ENCODE assay signal across 11 cellular contexts in the genomic region with DNA sequence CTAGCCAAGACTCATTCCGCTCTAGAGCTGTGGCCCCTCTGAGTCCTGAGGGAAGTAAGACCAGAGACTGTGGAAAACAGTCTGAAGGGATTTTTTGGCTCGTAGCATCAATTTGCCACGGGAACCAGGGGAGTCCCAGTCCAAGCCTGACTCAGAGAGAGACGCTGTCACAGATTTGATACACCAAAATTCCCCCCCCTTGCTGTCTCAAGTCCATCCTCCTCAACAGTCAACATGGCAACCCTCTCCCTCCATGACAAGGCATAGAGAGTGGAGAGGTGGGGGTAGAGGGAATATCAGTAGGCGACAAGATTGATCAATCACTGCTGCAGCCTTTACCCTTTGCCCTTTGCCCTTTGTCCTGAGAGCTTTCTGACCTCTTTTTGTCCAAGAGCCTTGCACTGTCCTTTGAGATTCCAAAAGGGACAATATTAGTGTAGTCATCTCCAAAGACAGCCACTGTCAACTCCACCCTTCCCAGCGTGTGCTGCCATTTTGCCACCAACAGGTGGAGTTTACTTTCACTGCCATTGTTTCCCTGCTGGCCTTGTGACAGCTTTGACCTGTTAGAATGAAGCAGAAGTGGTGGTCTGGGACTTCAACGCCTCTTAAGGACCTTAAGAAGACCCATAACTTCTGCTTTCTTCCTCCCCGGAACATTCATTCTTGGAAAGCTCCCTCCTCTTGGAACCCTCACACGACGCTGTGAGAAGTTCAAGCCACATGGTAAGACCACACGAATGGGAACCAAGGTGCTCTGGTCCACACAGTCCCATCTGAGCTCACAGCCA. TPM values are rescaled to one million over a fixed set of nuclear protein-coding genes. Genes with fewer than 3 reads are reported as not detected.
DNase-seq lines count a peak whose midpoint lies in the region; ATAC-seq and TF ChIP-seq lines count a peak whose summit lies in the region.
"Had no signal": no experiment of that assay in that cellular context is flagged by ENCODE, and none has a peak within 500 bp of the region (broad histone marks: within the 10 kb centered on the region; RNA-seq: fewer than 3 reads in every experiment).

No MANE protein-coding gene starts in this region.

- H3K4me3 ChIP-seq in GM23338 (no peak overlapping the region), prostate gland (no peak overlapping the region)
- H3K4me3 ChIP-seq in naive thymus-derived CD4-positive, alpha-beta T cell (ENCODE audit: low read length), result no peak overlapping the region
- H3K4me3 ChIP-seq: pancreas had no signal

- TF ChIP-seq CTCF in GM23338 (conservative IDR thresholded peaks at IDR 0.05; ENCODE audit: low read depth in 2 of 2), result peak; percentile 43 to 59
- TF ChIP-seq CTCF in prostate gland (IDR thresholded peaks at IDR 0.05), result no peak

- no peak overlapping the region for H3K4me2 ChIP-seq in GM23338

- no peak overlapping the region for H3K27ac Mint-ChIP-seq in GM23338
- peak overlapping the region; percentile 58 for H3K27ac Mint-ChIP-seq in activated T-helper 17 cell treated with anti-CD3 and anti-CD28 coated beads, Interleukin-2, amount 50 U/mL, for 72 hours
- no peak overlapping the region for H3K27ac Mint-ChIP-seq in naive thymus-derived CD4-positive, alpha-beta T cell

- TF ChIP-seq POLR2A in prostate gland (IDR thresholded peaks at IDR 0.05), result no peak

- peaks cover 29% of the 10 kb centered on the region for H3K4me1 Mint-ChIP-seq in GM23338
- peaks cover 5% of the 10 kb centered on the region for H3K4me1 Mint-ChIP-seq in activated T-helper 17 cell treated with anti-CD3 and anti-CD28 coated beads, Interleukin-2, amount 50 U/mL, for 72 hours
- H3K4me1 Mint-ChIP-seq in naive thymus-derived CD4-positive, alpha-beta T cell, result peaks cover 9 to 17% (median 11%) of the 10 kb centered on the region in 7 donors

- peaks cover 13% of the 10 kb centered on the region for H3K4me1 ChIP-seq in GM23338 (ENCODE audit: insufficient read depth)
- H3K4me1 ChIP-seq in naive thymus-derived CD4-positive, alpha-beta T cell (ENCODE audit: control insufficient read depth in 2 of 2, insufficient read depth in 2 of 2, low read length in 2 of 2), result no peaks in the 10 kb centered on the region
- no peaks in the 10 kb centered on the region for H3K4me1 ChIP-seq in prostate gland (replicated peaks)

- H3K27me3 ChIP-seq in GM23338 (ENCODE audit: insufficient read depth), result peaks cover 6% of the 10 kb centered on the region
- no peaks in the 10 kb centered on the region for H3K27me3 ChIP-seq in naive thymus-derived CD4-positive, alpha-beta T cell (ENCODE audit: control insufficient read depth in 2 of 2, insufficient read depth in 2 of 2, low read length in 2 of 2)
- H3K27me3 ChIP-seq in prostate gland (replicated peaks; ENCODE audit: insufficient read depth), result no peaks in the 10 kb centered on the region
- H3K27me3 ChIP-seq: pancreas had no signal

- 90% methylated on average over 11 of the region's 11 CpGs for WGBS in prostate gland

- H3K36me3 Mint-ChIP-seq in GM23338 (ENCODE audit: low read depth), result peaks cover 12% of the 10 kb centered on the region; the same call in 1 of the 3 replicates
- H3K36me3 Mint-ChIP-seq in activated T-helper 17 cell treated with anti-CD3 and anti-CD28 coated beads, Interleukin-2, amount 50 U/mL, for 72 hours (ENCODE audit: low read depth), result no peaks in the 10 kb centered on the region
- peaks cover 0 to 35% (median 4%) of the 10 kb centered on the region in 5 donors for H3K36me3 Mint-ChIP-seq in naive thymus-derived CD4-positive, alpha-beta T cell

- POLR2A ChIA-PET in naive thymus-derived CD4-positive, alpha-beta T cell (lab: Charles Lee), result interaction anchor here (0.6 kb wide), 1 partner anchor 169 kb away, joined by 4 read pairs; no protein-coding TSS in a partner anchor

- peaks cover 3% of the 10 kb centered on the region; the same call in 1 of the 2 replicates for H3K79me2 ChIP-seq in GM23338 (replicated peaks; ENCODE audit: insufficient read depth)

- intact Hi-C loops in naive thymus-derived CD4-positive, alpha-beta T cell (cut with micrococcal nuclease), result no loop called here
- intact Hi-C loops in prostate gland (cut with DNase I), result no loop called here

- H3K9me3 ChIP-seq in naive thymus-derived CD4-positive, alpha-beta T cell (ENCODE audit: control insufficient read depth in 2 of 3, low read length in 3 of 3), result no peaks in the 10 kb centered on the region
- no peaks in the 10 kb centered on the region for H3K9me3 ChIP-seq in prostate gland
- H3K9me3 ChIP-seq: pancreas had no signal

- no peak overlapping the region for H3K4me3 Mint-ChIP-seq in GM23338
- no peak overlapping the region for H3K4me3 Mint-ChIP-seq in activated T-helper 17 cell treated with anti-CD3 and anti-CD28 coated beads, Interleukin-2, amount 50 U/mL, for 72 hours
- H3K4me3 Mint-ChIP-seq in naive thymus-derived CD4-positive, alpha-beta T cell, result no peak overlapping the region

- peak; percentile 23 for DNase-seq in DMS53 (lab: John Stamatoyannopoulos, UW)
- no peak for DNase-seq in DMS53 treated with DMSO at 0.1 percent for 48 hours (lab: John Stamatoyannopoulos, UW; ENCODE audit: unreplicated experiment)
- DNase-seq in GM23338 (ENCODE audit: low spot score), result peak; percentile 48
- DNase-seq in naive thymus-derived CD4-positive, alpha-beta T cell, result no peak
- DNase-seq in prostate gland (ENCODE audit: low spot score), result no peak
- DNase-seq in NCI-H1105 (lab: John Stamatoyannopoulos, UW), result no peak
- no peak for DNase-seq in activated CD4-positive, alpha-beta T cell treated with anti-CD3 and anti-CD28 coated beads for 48 hours
- DNase-seq: central memory CD4-positive, alpha-beta T cell; NCI-H1930; pancreas had no signal

- H3K9me3 Mint-ChIP-seq in GM23338, result no peaks in the 10 kb centered on the region
- H3K9me3 Mint-ChIP-seq in activated T-helper 17 cell treated with anti-CD3 and anti-CD28 coated beads, Interleukin-2, amount 50 U/mL, for 72 hours, result no peaks in the 10 kb centered on the region
- H3K9me3 Mint-ChIP-seq in naive thymus-derived CD4-positive, alpha-beta T cell, result no peaks in the 10 kb centered on the region

- CTCF ChIA-PET in naive thymus-derived CD4-positive, alpha-beta T cell (lab: Charles Lee), result interaction anchor here (1.0 to 1.4 kb wide), 2 partner anchors 20 to 21 kb away, joined by 3 read pairs; no protein-coding TSS in a partner anchor

- 0 out of 2 replicates have a peak, but pooled peaks cover 3% of the 10 kb centered on the region for H4K20me1 ChIP-seq in GM23338 (replicated peaks; ENCODE audit: insufficient read depth)

- H3K36me3 ChIP-seq in GM23338 (ENCODE audit: insufficient read depth) (no peaks in the 10 kb centered on the region), prostate gland (no peaks in the 10 kb centered on the region)
- H3K36me3 ChIP-seq in naive thymus-derived CD4-positive, alpha-beta T cell (ENCODE audit: control insufficient read depth in 2 of 3, insufficient read depth in 3 of 3, low read length in 3 of 3), result peaks cover 0 to 23% (median 4%) of the 10 kb centered on the region in 3 experiments
- H3K36me3 ChIP-seq: pancreas had no signal

- peak; percentile 21; the same call in 1 of the 3 replicates for ATAC-seq in GM23338
- ATAC-seq in activated T-helper 17 cell treated with anti-CD3 and anti-CD28 coated beads, Interleukin-2, amount 50 U/mL, for 72 hours (replicated peaks), result no peak
- peak; percentile 51 for ATAC-seq in naive thymus-derived CD4-positive, alpha-beta T cell

- no peak overlapping the region for H2AFZ ChIP-seq in GM23338

- peaks cover 14% of the 10 kb centered on the region for H3K27me3 Mint-ChIP-seq in GM23338 (ENCODE audit: insufficient read depth, low read depth, poor library complexity)
- H3K27me3 Mint-ChIP-seq in activated T-helper 17 cell treated with anti-CD3 and anti-CD28 coated beads, Interleukin-2, amount 50 U/mL, for 72 hours, result peaks cover 8% of the 10 kb centered on the region
- H3K27me3 Mint-ChIP-seq in naive thymus-derived CD4-positive, alpha-beta T cell, result peaks cover 0 to 12% (median 0%) of the 10 kb centered on the region in 5 donors

- 0 out of 2 replicates have a peak, but pooled peaks cover 3% of the 10 kb centered on the region for H3F3A ChIP-seq in GM23338 (replicated peaks; ENCODE audit: low read depth)

- no peaks in the 10 kb centered on the region for H3K9me2 ChIP-seq in GM23338 (ENCODE audit: insufficient read depth)

- H3K27ac ChIP-seq in GM23338 (ENCODE audit: low read depth) (no peak overlapping the region), prostate gland (no peak overlapping the region)
- H3K27ac ChIP-seq in naive thymus-derived CD4-positive, alpha-beta T cell (ENCODE audit: low read depth, low read length), result no peak overlapping the region
- H3K27ac ChIP-seq: pancreas had no signal

RNA-seq across cellular contexts. Expression of a gene that starts 7.3 kb away (rescaled TPM):
- 15.8 and 18.9 TPM in 2 replicates for total RNA-seq in GM23338 (2014; rRNA removed; shearing (Covaris generic))
- polyA plus RNA-seq in GM23338 (2016; fragmentation: Nextera tagmentation; extraction: Ambion mirVana), result 14.2 and 16.7 TPM in 2 replicates
- total RNA-seq in activated T-helper 17 cell treated with anti-CD3 and anti-CD28 coated beads, Interleukin-2, amount 50 U/mL, for 72 hours, result 1 to 10 TPM; 1.0 to 1.3 TPM
- 100 to 1,000 TPM in 1 of 5 experiments, 10 to 100 TPM in 3, 1 to 10 TPM in 1; 2.9 to 101 (median 10.8) TPM for total RNA-seq in naive thymus-derived CD4-positive, alpha-beta T cell
- 1 to 10 TPM in 1 of 2 donors, under 1 TPM in 1; 0.85 to 2.6 TPM for polyA plus RNA-seq in naive thymus-derived CD4-positive, alpha-beta T cell
- 10 to 100 TPM in 1 of 2 donors, 1 to 10 TPM in 1; 3.3 to 19.4 TPM for total RNA-seq in prostate gland

RNA-seq across cellular contexts. Expression of a gene that starts 20.4 kb away (rescaled TPM):
- total RNA-seq in GM23338 (2014; rRNA removed; shearing (Covaris generic)), result 51.9 and 96.6 TPM in 2 replicates
- 36.2 and 38.5 TPM in 2 replicates for polyA plus RNA-seq in GM23338 (2016; fragmentation: Nextera tagmentation; extraction: Ambion mirVana)
- total RNA-seq in activated T-helper 17 cell treated with anti-CD3 and anti-CD28 coated beads, Interleukin-2, amount 50 U/mL, for 72 hours, result under 1 TPM in 1 of 2 donors, not detected in 1; 0.29 TPM
- total RNA-seq in naive thymus-derived CD4-positive, alpha-beta T cell, result under 1 TPM in 2 of 5 experiments, not detected in 3; 0.57 to 0.58 TPM
- polyA plus RNA-seq in naive thymus-derived CD4-positive, alpha-beta T cell, result not detected
- total RNA-seq in prostate gland, result 10 to 100 TPM; 18.7 to 44.5 TPM

RNA-seq across cellular contexts. Expression of a gene that starts 26.8 kb away (rescaled TPM):
- total RNA-seq in GM23338 (2014; rRNA removed; shearing (Covaris generic)), result 0.49 and 1.9 TPM in 2 replicates
- polyA plus RNA-seq in GM23338 (2016; fragmentation: Nextera tagmentation; extraction: Ambion mirVana), result not detected in 2 replicates
- total RNA-seq in activated T-helper 17 cell treated with anti-CD3 and anti-CD28 coated beads, Interleukin-2, amount 50 U/mL, for 72 hours, result 100 to 1,000 TPM; 254 to 438 TPM
- total RNA-seq in naive thymus-derived CD4-positive, alpha-beta T cell, result 100 to 1,000 TPM; 361 to 653 (median 430) TPM
- 100 to 1,000 TPM; 195 to 303 TPM for polyA plus RNA-seq in naive thymus-derived CD4-positive, alpha-beta T cell
- total RNA-seq in prostate gland, result 1 to 10 TPM in 1 of 2 donors, under 1 TPM in 1; 0.51 to 1.2 TPM

RNA-seq across cellular contexts. Expression of a gene that starts 30.7 kb away (rescaled TPM):
- 12.1 and 17.7 TPM in 2 replicates for total RNA-seq in GM23338 (2014; rRNA removed; shearing (Covaris generic))
- polyA plus RNA-seq in GM23338 (2016; fragmentation: Nextera tagmentation; extraction: Ambion mirVana), result 17.4 TPM in 2 replicates
- total RNA-seq in activated T-helper 17 cell treated with anti-CD3 and anti-CD28 coated beads, Interleukin-2, amount 50 U/mL, for 72 hours, result 10 to 100 TPM; 42.8 to 99.7 TPM
- total RNA-seq in naive thymus-derived CD4-positive, alpha-beta T cell, result 10 to 100 TPM; 49.8 to 99.8 (median 56.9) TPM
- polyA plus RNA-seq in naive thymus-derived CD4-positive, alpha-beta T cell, result 100 to 1,000 TPM; 208 to 287 TPM
- 100 to 1,000 TPM; 106 to 122 TPM for total RNA-seq in prostate gland

RNA-seq across cellular contexts. Expression of a gene that starts 38.3 kb away (rescaled TPM):
- 134 and 161 TPM in 2 replicates for total RNA-seq in GM23338 (2014; rRNA removed; shearing (Covaris generic))
- polyA plus RNA-seq in GM23338 (2016; fragmentation: Nextera tagmentation; extraction: Ambion mirVana), result 153 and 186 TPM in 2 replicates
- 100 to 1,000 TPM in 1 of 2 donors, 10 to 100 TPM in 1; 80.2 to 165 TPM for total RNA-seq in activated T-helper 17 cell treated with anti-CD3 and anti-CD28 coated beads, Interleukin-2, amount 50 U/mL, for 72 hours
- total RNA-seq in naive thymus-derived CD4-positive, alpha-beta T cell, result 100 to 1,000 TPM in 1 of 5 experiments, 10 to 100 TPM in 4; 72.8 to 139 (median 85.6) TPM
- 10 to 100 TPM; 17.9 to 20.0 TPM for polyA plus RNA-seq in naive thymus-derived CD4-positive, alpha-beta T cell
- 100 to 1,000 TPM; 147 to 181 TPM for total RNA-seq in prostate gland

Comparison
In these comparisons a context has a peak if more than half of its experiments do, and no peak if none do; other contexts are left out.
1. DNase-seq: peak in DMS53 (single experiment) and GM23338 (single experiment); none in DMS53 treated with DMSO at 0.1 percent for 48 hours (single experiment), naive thymus-derived CD4-positive, alpha-beta T cell (0 of 9), prostate gland (single experiment), NCI-H1105 (single experiment) and activated CD4-positive, alpha-beta T cell treated with anti-CD3 and anti-CD28 coated beads for 48 hours (single experiment).
2. CTCF ChIP-seq: peak in GM23338 (2 of 2); none in prostate gland (0 of 4).
3. RNA of a gene that starts 20.4 kb away (total RNA-seq): 51.9 to 96.6 TPM in GM23338 and 18.7 to 44.5 TPM in prostate gland; 0.29 TPM in activated T-helper 17 cell treated with anti-CD3 and anti-CD28 coated beads, Interleukin-2, amount 50 U/mL, for 72 hours and 0.57 to 0.58 TPM in naive thymus-derived CD4-positive, alpha-beta T cell; every median in the first group is over 10 times any median in the second.
4. RNA of a gene that starts 26.8 kb away (total RNA-seq): 254 to 438 TPM in activated T-helper 17 cell treated with anti-CD3 and anti-CD28 coated beads, Interleukin-2, amount 50 U/mL, for 72 hours and 361 to 653 TPM in naive thymus-derived CD4-positive, alpha-beta T cell; 0.51 to 1.2 TPM in prostate gland and 0.49 to 1.9 TPM in GM23338; every median in the first group is over 10 times any median in the second.